21 cellular contexts compared by ENCODE assay signal in the genomic region with DNA sequence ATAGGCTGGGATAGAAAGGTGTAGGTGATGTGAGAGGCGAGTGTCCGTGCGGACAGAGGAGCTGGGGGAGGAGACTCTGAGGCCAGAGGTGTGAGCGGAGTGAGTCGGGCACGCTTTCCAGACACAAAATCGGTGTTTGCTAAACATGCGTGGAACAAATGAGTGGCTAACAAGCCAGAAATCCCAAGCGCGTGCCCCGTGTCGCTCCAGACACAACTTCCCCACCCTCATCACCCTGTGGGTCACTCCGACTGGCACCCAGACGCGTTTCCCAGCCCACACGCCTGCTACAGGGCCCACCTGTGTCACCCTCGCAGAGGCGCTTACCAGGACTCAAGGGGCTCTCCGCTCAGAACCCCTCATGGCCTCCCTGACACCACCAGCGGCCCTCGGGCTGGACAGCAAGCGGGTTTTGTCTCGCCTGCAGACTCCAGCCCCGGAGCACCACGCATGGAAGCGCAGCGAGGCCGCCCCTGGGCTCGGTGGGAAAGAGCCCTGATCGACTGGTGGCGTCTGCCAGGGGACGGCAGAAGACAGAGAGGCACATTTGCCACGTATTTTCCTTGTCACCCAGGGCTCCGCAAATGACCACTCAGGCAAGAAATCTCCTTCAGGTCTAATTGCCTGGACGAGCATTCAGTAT. TPM values are rescaled to one million over a fixed set of nuclear protein-coding genes. Genes with fewer than 3 reads are reported as not detected.
DNase-seq lines count a peak whose midpoint lies in the region; ATAC-seq, FAIRE-seq and TF ChIP-seq lines count a peak whose summit lies in the region.
"Had no signal": no experiment of that assay in that cellular context is flagged by ENCODE, and none has a peak within 500 bp of the region (broad histone marks: within the 10 kb centered on the region; RNA-seq: fewer than 3 reads in every experiment).

No MANE protein-coding gene starts in this region.

- no peaks in the 10 kb centered on the region for H3K79me1 ChIP-seq in neuronal stem cell (ENCODE audit: low read depth, low read length)

- H3K79me2 ChIP-seq in HepG2 (ENCODE audit: insufficient read depth, low read length) = peaks cover 9% of the 10 kb centered on the region

- TF ChIP-seq CTCF in brain (conservative IDR thresholded peaks at IDR 0.05) = no peak
- no peak for TF ChIP-seq CTCF in HepG2 (CRISPR knock-in tag; IDR thresholded peaks at IDR 0.05)

- TF ChIP-seq POLR2A in HepG2 (IDR thresholded peaks at IDR 0.05; ENCODE audit: insufficient read depth in 1 of 2, low read depth in 2 of 2, low read length in 2 of 2) = no peak

- H3K9me3 ChIP-seq in HepG2 (ENCODE audit: low read length) (no peaks in the 10 kb centered on the region), neuronal stem cell (replicated peaks in 1 of 2; ENCODE audit: control insufficient read depth in 2 of 2, insufficient read depth in 1 of 2, low read depth in 1 of 2, low read length in 2 of 2) (peaks cover 2% of the 10 kb centered on the region in 2 donors)
- H3K9me3 ChIP-seq: BE2C, SJCRH30 had no signal

- no peak for ATAC-seq in HepG2
- no peak for ATAC-seq in GM21529 (IDR thresholded peaks at IDR 0.05; ENCODE audit: unreplicated experiment)
- no peak for ATAC-seq in HG02588 (IDR thresholded peaks at IDR 0.05; ENCODE audit: unreplicated experiment)
- no peak for ATAC-seq in HG03469 (IDR thresholded peaks at IDR 0.05; ENCODE audit: unreplicated experiment)
- ATAC-seq: CD8-positive, alpha-beta T cell; GM12878 had no signal

- H3K9me3 Mint-ChIP-seq in brain = peaks cover 0 to 13% (median 8%) of the 10 kb centered on the region in 5 experiments
- peaks cover 3% of the 10 kb centered on the region for H3K9me3 Mint-ChIP-seq in activated T-cell treated with anti-CD3 and anti-CD28 coated beads, Interleukin-2, amount 50 U/mL, for 24 hours
- H3K9me3 Mint-ChIP-seq: CD8-positive, alpha-beta T cell had no signal

- H2BK15ac ChIP-seq in neuronal stem cell (ENCODE audit: low read length) = peak overlapping the region; percentile 21

- no peak overlapping the region for H2BK5ac ChIP-seq in neuronal stem cell (ENCODE audit: low read length)

- H3K9ac ChIP-seq in HepG2 (ENCODE audit: insufficient read depth, low read depth, low read length) = no peak overlapping the region
- peak overlapping the region; percentile 9 for H3K9ac ChIP-seq in neuronal stem cell (ENCODE audit: low read depth, low read length, poor library complexity)
- H3K9ac ChIP-seq: GM23248, KMS-11 had no signal

- H3K4me2 ChIP-seq in HepG2 (ENCODE audit: low read depth, low read length) (no peak overlapping the region), neuronal stem cell (ENCODE audit: insufficient read depth, low read length, poor library complexity, severe bottlenecking) (no peak overlapping the region)
- H3K4me2 ChIP-seq: KMS-11, PC-9 had no signal

- TF ChIP-seq RAD21 in HepG2 (CRISPR knock-in tag; IDR thresholded peaks at IDR 0.05) = no peak

- FAIRE-seq in HepG2 (lab: Jason Lieb, UNC) = no peak
- FAIRE-seq: D721Med, G401.6, GM12878 had no signal

- no peak overlapping the region for H3K4ac ChIP-seq in neuronal stem cell (ENCODE audit: low read length)

- H3K4me3 Mint-ChIP-seq in brain = peak overlapping the region in 1 of 5 experiments; percentile 36
- H3K4me3 Mint-ChIP-seq in activated T-cell treated with anti-CD3 and anti-CD28 coated beads, Interleukin-2, amount 50 U/mL, for 24 hours = no peak overlapping the region
- H3K4me3 Mint-ChIP-seq: CD8-positive, alpha-beta T cell had no signal

- no peak overlapping the region for H4K8ac ChIP-seq in neuronal stem cell (ENCODE audit: low read depth, low read length)

- CTCF ChIA-PET in HepG2 (lab: Yijun Ruan, JAX; ENCODE audit: low intra/inter-chr PET ratio, low total read pairs) = no interaction called here

- H3K4me3 ChIP-seq in HepG2 (replicated peaks in 1 of 3; ENCODE audit: insufficient read depth in 1 of 3, low read depth in 2 of 3, low read length in 3 of 3) (no peak overlapping the region), neuronal stem cell (ENCODE audit: low read length in 2 of 2) (no peak overlapping the region)
- H3K4me3 ChIP-seq: GM12878, GM23248, PC-9, SJCRH30 had no signal

- WGBS in HepG2 (ENCODE audit: low lambda C conversion rate) = 93% methylated on average over 31 of the region's 35 CpGs
- 100% methylated on average over 1 of the region's 35 CpGs; no CpG with 5 or more reads in 1 of the 2 donors for WGBS in neuronal stem cell (ENCODE audit: extremely low coverage in 2 of 2, insufficient read length in 2 of 2, insufficient replicate concordance in 1 of 2), 2 donors

- H3K23ac ChIP-seq in neuronal stem cell (ENCODE audit: low read depth, low read length, poor library complexity) = no peak overlapping the region

- peaks cover 44% of the 10 kb centered on the region for H3K4me1 Mint-ChIP-seq in brain
- peaks cover 2% of the 10 kb centered on the region for H3K4me1 Mint-ChIP-seq in activated T-cell treated with anti-CD3 and anti-CD28 coated beads, Interleukin-2, amount 50 U/mL, for 24 hours (ENCODE audit: low read depth)

- intact Hi-C loops in HepG2 (cut with micrococcal nuclease; ENCODE audit: unreplicated experiment) = no loop called here

- no peaks in the 10 kb centered on the region for H4K20me1 ChIP-seq in HepG2 (ENCODE audit: insufficient read depth, low read length)

- H2AK5ac ChIP-seq in neuronal stem cell (ENCODE audit: low read depth, low read length) = peak overlapping the region; percentile 90

- H3K14ac ChIP-seq in neuronal stem cell (ENCODE audit: low read length) = peak overlapping the region; percentile 98

- TF ChIP-seq EP300 in HepG2 (IDR thresholded peaks at IDR 0.05; ENCODE audit: low read depth in 2 of 2, low read length in 2 of 2) (no peak), HepG2 (CRISPR knock-in tag; IDR thresholded peaks at IDR 0.05; ENCODE audit: borderline replicate concordance) (no peak)

- no peaks in the 10 kb centered on the region for H3K36me3 Mint-ChIP-seq in brain
- H3K36me3 Mint-ChIP-seq in activated T-cell treated with anti-CD3 and anti-CD28 coated beads, Interleukin-2, amount 50 U/mL, for 24 hours (ENCODE audit: low read depth) = no peaks in the 10 kb centered on the region
- H3K36me3 Mint-ChIP-seq: CD8-positive, alpha-beta T cell had no signal

- no TSS peak for BruUV-seq in HepG2 (replicated peaks; lab: Mats Ljungman, UMichigan)

- H2BK12ac ChIP-seq in neuronal stem cell (ENCODE audit: low read length) = peak overlapping the region; percentile 46

- no peak overlapping the region for H2AFZ ChIP-seq in HepG2 (ENCODE audit: low read length)
- H2AFZ ChIP-seq in neuronal stem cell (ENCODE audit: low read length) = no peak overlapping the region
- H2AFZ ChIP-seq: GM23248, PC-9 had no signal

- no peak overlapping the region for H3K27ac ChIP-seq in HepG2 (ENCODE audit: extremely low read length, insufficient read depth, low read length)
- H3K27ac ChIP-seq in neuronal stem cell (replicated peaks; ENCODE audit: low read length) = no peak overlapping the region
- H3K27ac ChIP-seq: GM23248, KMS-11, PC-9, SJCRH30 had no signal

- H3K4me1 ChIP-seq in HepG2 (ENCODE audit: insufficient read depth, low read length) = peaks cover 14% of the 10 kb centered on the region
- peaks cover 2 to 8% of the 10 kb centered on the region in 2 donors for H3K4me1 ChIP-seq in neuronal stem cell (ENCODE audit: control insufficient read depth in 2 of 2, insufficient read depth in 1 of 2, low read depth in 1 of 2, low read length in 2 of 2)
- H3K4me1 ChIP-seq: BE2C, SJCRH30 had no signal

- in situ Hi-C loops in HepG2 (cut with HindIII; ENCODE audit: extremely low pct_ligation_motif_present, low pct_unique_long_range_greater_than_20kb) = no loop called here

- peak overlapping the region; percentile 79 for H3K18ac ChIP-seq in neuronal stem cell (ENCODE audit: low read length)

- no peak for DNase-seq in HepG2 (ENCODE audit: low spot score)
- no peak for DNase-seq in neuronal stem cell (ENCODE audit: low spot score)
- DNase-seq in activated T-cell treated with anti-CD3 and anti-CD28 coated beads, Interleukin-2, amount 50 U/mL, for 24 hours = no peak
- DNase-seq: BE2C; CD8-positive, alpha-beta T cell; DND-41; GM23248; NCI-H1436 treated with DMSO at 0.1 percent for 48 hours; NCI-H2081; NCI-H510A; NCI-H82; PC-9; SJCRH30 had no signal

- no peak overlapping the region for H4K91ac ChIP-seq in neuronal stem cell (ENCODE audit: low read depth, low read length, poor library complexity)

- H3K36me3 ChIP-seq in HepG2 (replicated peaks in 1 of 2; ENCODE audit: control insufficient read depth in 1 of 2, insufficient read depth in 2 of 2, low read length in 2 of 2) (no peaks in the 10 kb centered on the region; a peak in 1 of 5 replicates), neuronal stem cell (replicated peaks in 1 of 2; ENCODE audit: control insufficient read depth in 2 of 2, insufficient read depth in 2 of 2, low read length in 2 of 2) (no peaks in the 10 kb centered on the region)
- H3K36me3 ChIP-seq: BE2C, SJCRH30 had no signal

- no peaks in the 10 kb centered on the region for H3K27me3 ChIP-seq in HepG2 (ENCODE audit: control insufficient read depth in 1 of 2, insufficient read depth in 2 of 2, low read length in 2 of 2)
- no peaks in the 10 kb centered on the region for H3K27me3 ChIP-seq in neuronal stem cell (ENCODE audit: control insufficient read depth in 3 of 3, insufficient read depth in 3 of 3, low read depth in 1 of 3, low read length in 3 of 3)
- H3K27me3 ChIP-seq: BE2C, SJCRH30 had no signal

- peak overlapping the region in 3 of 5 experiments; percentile 47 to 82 (median 54) for H3K27ac Mint-ChIP-seq in brain
- H3K27ac Mint-ChIP-seq in activated T-cell treated with anti-CD3 and anti-CD28 coated beads, Interleukin-2, amount 50 U/mL, for 24 hours = no peak overlapping the region
- H3K27ac Mint-ChIP-seq: CD8-positive, alpha-beta T cell had no signal

- POLR2A ChIA-PET in HepG2 (lab: Yijun Ruan, JAX) = no interaction called here

- no peak overlapping the region for H2BK120ac ChIP-seq in neuronal stem cell (ENCODE audit: low read depth, low read length)

- peaks cover 3% of the 10 kb centered on the region for H3K27me3 Mint-ChIP-seq in brain
- H3K27me3 Mint-ChIP-seq in activated T-cell treated with anti-CD3 and anti-CD28 coated beads, Interleukin-2, amount 50 U/mL, for 24 hours = no peaks in the 10 kb centered on the region

RNA-seq across cellular contexts. Expression of gene RPH3AL, which starts 6.0 kb away (rescaled TPM):
- 2.7 TPM for polyA plus RNA-seq in brain (ENCODE audit: insufficient read depth, low read depth, low replicate concordance)
- total RNA-seq in HepG2 (2016; rRNA removed; fragmentation: Illumina TruSeq; extraction: Trizol) = 6.7 and 7.8 TPM in 2 replicates
- total RNA-seq in HepG2 (2016; cell fraction: cytosol; rRNA removed; fragmentation: Illumina TruSeq; extraction: Trizol; ENCODE audit: low read depth) = 10.8 and 13.9 TPM in 2 replicates
- total RNA-seq in HepG2 (2016; cell fraction: insoluble cytoplasmic fraction; rRNA removed; fragmentation: Illumina TruSeq; extraction: Trizol) = 8.0 and 8.6 TPM in 2 replicates
- 12.1 and 13.4 TPM in 2 replicates for total RNA-seq in HepG2 (2016; cell fraction: membrane; rRNA removed; fragmentation: Illumina TruSeq; extraction: Trizol)
- total RNA-seq in HepG2 (2016; cell fraction: nucleus; rRNA removed; fragmentation: Illumina TruSeq; extraction: Trizol) = 6.4 and 8.4 TPM in 2 replicates
- polyA plus RNA-seq in HepG2 (2011; rRNA removed) = 16.4 and 20.7 TPM in 2 replicates
- 14.3 and 17.0 TPM in 2 replicates for polyA plus RNA-seq in HepG2 (2011; cell fraction: cytosol; rRNA removed)
- 21.3 and 26.7 TPM in 2 replicates for polyA plus RNA-seq in HepG2 (2011; cell fraction: nucleus; rRNA removed)
- 11.7 and 14.0 TPM in 2 replicates for polyA plus RNA-seq in HepG2 (2012)
- polyA plus RNA-seq in HepG2 (2016; cell fraction: cytosol; fragmentation: Illumina TruSeq; extraction: Trizol; ENCODE audit: low read depth) = 4.1 and 4.3 TPM in 2 replicates
- polyA plus RNA-seq in HepG2 (2016; cell fraction: insoluble cytoplasmic fraction; fragmentation: Illumina TruSeq; extraction: Trizol; ENCODE audit: low read depth) = 6.7 and 7.3 TPM in 2 replicates
- 9.3 and 12.3 TPM in 2 replicates for polyA plus RNA-seq in HepG2 (2016; cell fraction: membrane; fragmentation: Illumina TruSeq; extraction: Trizol; ENCODE audit: low read depth)
- polyA plus RNA-seq in HepG2 (2016; cell fraction: nucleus; fragmentation: Illumina TruSeq; extraction: Trizol; ENCODE audit: insufficient read depth, low read depth) = 8.0 and 9.6 TPM in 2 replicates
- 4.7 and 30.0 TPM in 2 replicates for polyA minus RNA-seq in HepG2 (2011; rRNA and poly(A)+ RNA removed; ENCODE audit: low replicate concordance)
- polyA minus RNA-seq in HepG2 (2011; cell fraction: cytosol; rRNA and poly(A)+ RNA removed) = 12.5 TPM in 2 replicates
- 29.4 and 31.1 TPM in 2 replicates for polyA minus RNA-seq in HepG2 (2011; cell fraction: nucleus; rRNA and poly(A)+ RNA removed)
- 7.7 TPM for polyA plus RNA-seq in neuronal stem cell (2013, experiment 1 of 2)
- 6.5 TPM for polyA plus RNA-seq in neuronal stem cell (2013, experiment 2 of 2)
